Comparison of ENCODE assay signal across 8 cellular contexts in the genomic region with DNA sequence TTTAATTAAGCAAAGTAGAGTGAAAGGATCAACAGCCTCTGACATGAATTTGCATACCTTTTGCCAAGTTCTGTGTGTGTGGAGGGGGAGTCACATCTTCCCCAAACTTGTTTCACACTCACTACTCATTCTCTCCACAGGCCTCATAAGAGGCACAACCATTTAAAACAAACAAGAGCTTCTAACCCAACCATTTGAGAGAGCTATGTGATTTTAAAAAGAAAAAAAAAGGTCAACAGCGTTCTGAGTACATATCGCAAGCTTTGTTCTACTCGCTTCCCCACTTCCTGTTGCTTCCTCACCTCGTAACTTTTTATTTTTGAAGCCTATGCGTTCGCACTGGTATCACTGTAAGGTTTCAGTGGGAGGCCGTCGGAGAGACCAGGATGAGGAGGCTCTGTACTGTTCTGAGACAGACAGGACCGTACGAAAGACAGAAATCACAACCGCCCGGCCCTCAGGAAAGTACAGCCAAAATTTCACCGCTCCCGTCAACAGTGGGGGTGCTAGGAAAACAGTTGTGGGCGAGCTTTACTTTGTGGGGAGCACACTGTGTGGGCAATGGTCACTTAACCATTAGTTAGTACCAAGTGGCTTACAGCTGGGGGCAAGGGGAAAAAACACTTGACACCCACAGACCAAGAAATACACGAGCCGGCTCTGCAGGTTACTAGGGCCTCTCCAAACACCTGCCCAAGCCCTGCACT.
DNase-seq lines count a peak whose midpoint lies in the region; FAIRE-seq and TF ChIP-seq lines count a peak whose summit lies in the region.

No MANE protein-coding gene starts in this region.

- POLR2A ChIA-PET in RWPE1 (lab: Yijun Ruan, JAX; ENCODE audit: low non-redundant PET) = no interaction called here
- POLR2A ChIA-PET in Caco-2 (lab: Charles Lee) = no interaction called here

- peak; percentile 51 for FAIRE-seq in GM19239 (lab: Jason Lieb, UNC)

- H3K4me1 ChIP-seq in Caco-2 = peaks cover 10% of the 10 kb centered on the region

- CTCF ChIA-PET in RWPE1 (lab: Yijun Ruan, JAX) = interaction anchor here (0.6 to 0.7 kb wide), 2 partner anchors 52 to 523 kb away, joined by 3 read pairs; no protein-coding TSS in a partner anchor
- CTCF ChIA-PET in Caco-2 (lab: Charles Lee) = no interaction called here

- no peaks in the 10 kb centered on the region for H3K9me3 ChIP-seq in Caco-2

- TF ChIP-seq CTCF in RWPE1 (conservative IDR thresholded peaks at IDR 0.05; ENCODE audit: low read depth) (no peak), Caco-2 (IDR thresholded peaks at IDR 0.05; ENCODE audit: insufficient read depth in 1 of 2, low read depth in 1 of 2, low read length in 1 of 2, severe bottlenecking in 1 of 2, unreplicated experiment in 1 of 2) (no peak)

- H3K4me3 Mint-ChIP-seq in activated naive CD4-positive, alpha-beta T cell treated with anti-CD3 and anti-CD28 coated beads, Interleukin-2, amount 50 U/mL, for 24 hours = peak overlapping the region; percentile 84
- H3K4me3 Mint-ChIP-seq in Caco-2 (ENCODE audit: unreplicated experiment) = no peak overlapping the region

- no peaks in the 10 kb centered on the region for H3K27me3 ChIP-seq in Caco-2 (replicated peaks; ENCODE audit: control insufficient read depth, insufficient read depth, low read length)

- no peaks in the 10 kb centered on the region for H3K36me3 ChIP-seq in Caco-2 (ENCODE audit: control insufficient read depth, insufficient read depth, low read length)

- H3K9me3 Mint-ChIP-seq in activated naive CD4-positive, alpha-beta T cell treated with anti-CD3 and anti-CD28 coated beads, Interleukin-2, amount 50 U/mL, for 24 hours = no peaks in the 10 kb centered on the region
- H3K9me3 Mint-ChIP-seq in Caco-2 (ENCODE audit: unreplicated experiment) = no peaks in the 10 kb centered on the region

- H3K36me3 Mint-ChIP-seq in activated naive CD4-positive, alpha-beta T cell treated with anti-CD3 and anti-CD28 coated beads, Interleukin-2, amount 50 U/mL, for 24 hours = peaks cover 2% of the 10 kb centered on the region
- no peaks in the 10 kb centered on the region for H3K36me3 Mint-ChIP-seq in Caco-2 (ENCODE audit: insufficient read depth, unreplicated experiment)

- no peak overlapping the region for H3K4me3 ChIP-seq in Caco-2 (ENCODE audit: low read depth, low read length)

- intact Hi-C loops in Caco-2 (cut with micrococcal nuclease; ENCODE audit: unreplicated experiment) = no loop called here

- DNase-seq in GM19239 (ENCODE audit: insufficient read length, low spot score) (no peak), RWPE1 (ENCODE audit: low spot score) (no peak), Caco-2 (no peak), NCI-H748 (lab: John Stamatoyannopoulos, UW; ENCODE audit: unreplicated experiment) (no peak), globus pallidus (ENCODE audit: low spot score) (no peak), 8988T (no peak)
- DNase-seq in stimulated activated CD4-positive, alpha-beta T cell treated with anti-CD3 and anti-CD28 coated beads, Interleukin-4, amount 100 ng/mL, for 48 hours (ENCODE audit: low read depth in 2 of 2) = peak; percentile 51 to 70

- BruUV-seq in Caco-2 (replicated peaks; lab: Mats Ljungman, UMichigan) = no TSS peak

- H3K27me3 Mint-ChIP-seq in activated naive CD4-positive, alpha-beta T cell treated with anti-CD3 and anti-CD28 coated beads, Interleukin-2, amount 50 U/mL, for 24 hours = no peaks in the 10 kb centered on the region
- H3K27me3 Mint-ChIP-seq in Caco-2 (ENCODE audit: insufficient read depth, unreplicated experiment) = peaks cover 2% of the 10 kb centered on the region

- peak overlapping the region; percentile 100 for H3K27ac Mint-ChIP-seq in activated naive CD4-positive, alpha-beta T cell treated with anti-CD3 and anti-CD28 coated beads, Interleukin-2, amount 50 U/mL, for 24 hours
- H3K27ac Mint-ChIP-seq in Caco-2 (ENCODE audit: unreplicated experiment) = no peak overlapping the region

- peaks cover 98% of the 10 kb centered on the region for H3K4me1 Mint-ChIP-seq in activated naive CD4-positive, alpha-beta T cell treated with anti-CD3 and anti-CD28 coated beads, Interleukin-2, amount 50 U/mL, for 24 hours
- H3K4me1 Mint-ChIP-seq in Caco-2 (ENCODE audit: low read depth, unreplicated experiment) = peaks cover 13% of the 10 kb centered on the region

- H3K27ac ChIP-seq in RWPE1 = peak overlapping the region; percentile 26

Comparison
In these comparisons a context has a peak if more than half of its experiments do, and no peak if none do; other contexts are left out.
1. DNase-seq: peak in stimulated activated CD4-positive, alpha-beta T cell treated with anti-CD3 and anti-CD28 coated beads, Interleukin-4, amount 100 ng/mL, for 48 hours (2 of 2); none in GM19239 (single experiment), RWPE1 (single experiment), Caco-2 (0 of 2), NCI-H748 (single experiment), globus pallidus (single experiment) and 8988T (single experiment).